18 cellular contexts compared by ENCODE assay signal in the genomic region with DNA sequence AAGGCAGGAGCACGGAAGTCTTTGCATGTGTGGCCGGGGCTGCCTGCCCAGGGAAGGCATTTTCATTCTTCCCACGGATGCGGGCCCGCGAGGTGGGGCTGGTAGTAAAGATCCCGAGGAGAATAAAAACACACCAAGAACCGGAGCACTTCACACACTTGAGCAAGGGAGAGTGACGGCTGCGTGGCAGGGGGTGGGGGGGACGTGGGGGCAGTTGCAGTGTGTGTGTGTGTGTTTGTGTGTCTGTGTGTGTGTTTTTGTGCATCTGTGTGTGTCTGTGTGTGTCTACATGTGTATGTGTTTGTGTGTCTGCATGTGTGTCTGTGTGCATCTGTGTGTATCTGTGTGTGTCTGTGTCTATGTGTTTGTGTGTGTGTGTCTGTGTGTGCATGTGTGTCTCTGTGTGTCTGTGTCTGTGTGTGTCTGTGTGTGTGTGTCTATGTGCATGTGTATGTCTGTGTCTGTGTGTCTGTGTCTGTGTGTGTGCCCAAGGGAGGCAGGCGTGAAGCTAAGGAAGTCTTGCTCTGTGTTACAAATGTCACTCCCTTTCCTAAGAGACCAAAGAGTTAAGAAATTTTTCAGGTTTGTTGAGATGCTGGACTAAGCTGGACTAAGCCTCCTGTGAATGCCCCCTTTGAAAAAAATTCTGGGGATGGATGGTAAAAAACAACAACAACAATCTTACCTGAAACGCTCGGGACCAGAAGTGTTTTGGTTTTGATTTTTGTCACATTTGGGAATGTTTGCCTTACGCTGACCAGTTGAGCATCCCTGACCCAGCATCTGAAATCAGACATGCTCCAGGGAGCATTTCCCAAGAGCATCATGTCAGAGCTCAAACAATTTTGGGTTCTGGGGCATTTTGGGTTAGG. TPM values are rescaled to one million over a fixed set of nuclear protein-coding genes. Genes with fewer than 3 reads are reported as not detected.
DNase-seq lines count a peak whose midpoint lies in the region; ATAC-seq and TF ChIP-seq lines count a peak whose summit lies in the region.
"Had no signal": no experiment of that assay in that cellular context is flagged by ENCODE, and none has a peak within 500 bp of the region (broad histone marks: within the 10 kb centered on the region; RNA-seq: fewer than 3 reads in every experiment).

No MANE protein-coding gene starts in this region.

- BruUV-seq in mammary epithelial cell (replicated peaks; lab: Mats Ljungman, UMichigan) (no TSS peak), MCF 10A (replicated peaks; lab: Mats Ljungman, UMichigan) (no TSS peak)

- H3K36me3 Mint-ChIP-seq in MCF 10A (ENCODE audit: insufficient read depth, unreplicated experiment) (no peaks in the 10 kb centered on the region), memory B cell (no peaks in the 10 kb centered on the region)
- no peaks in the 10 kb centered on the region for H3K36me3 Mint-ChIP-seq in activated naive CD8-positive, alpha-beta T cell treated with anti-CD3 and anti-CD28 coated beads, Interleukin-2, amount 10 ng/mL, durations not matched to agents 7 days and 5 days

- DNase-seq in mammary epithelial cell (no peak), MCF 10A (ENCODE audit: unreplicated experiment) (no peak), memory B cell (ENCODE audit: low spot score in 2 of 2) (no peak), GM19238 (ENCODE audit: insufficient read length, low spot score) (no peak), NCI-H1436 (lab: John Stamatoyannopoulos, UW) (no peak), NCI-H1436 treated with DMSO at 0.1 percent for 48 hours (lab: John Stamatoyannopoulos, UW) (no peak)
- DNase-seq in activated naive CD8-positive, alpha-beta T cell treated with anti-CD3 and anti-CD28 coated beads, Interleukin-2, amount 10 ng/mL, durations not matched to agents 7 days and 5 days, result no peak
- DNase-seq: aorta, dorsolateral prefrontal cortex, H7, lower lobe of right lung, NCI-H2029 treated with DMSO at 0.1 percent for 48 hours had no signal

- no peak for TF ChIP-seq CTCF in mammary epithelial cell (conservative IDR thresholded peaks at IDR 0.05 in 1 of 2, IDR thresholded peaks at IDR 0.05 in 1 of 2; ENCODE audit: extremely low read depth in 1 of 2, insufficient read depth in 1 of 2, low read depth in 1 of 2, low read length in 2 of 2)
- no peak for TF ChIP-seq CTCF in MCF 10A (IDR thresholded peaks at IDR 0.05; ENCODE audit: unreplicated experiment)

- H3K27ac Mint-ChIP-seq in MCF 10A (ENCODE audit: low read depth, unreplicated experiment) (no peak overlapping the region), memory B cell (peak overlapping the region; percentile 10)
- no peak overlapping the region for H3K27ac Mint-ChIP-seq in activated naive CD8-positive, alpha-beta T cell treated with anti-CD3 and anti-CD28 coated beads, Interleukin-2, amount 10 ng/mL, durations not matched to agents 7 days and 5 days
- H3K27ac Mint-ChIP-seq: activated T-cell treated with anti-CD3 and anti-CD28 coated beads, Interleukin-2, amount 50 U/mL, for 72 hours had no signal

- H4K20me1 ChIP-seq in mammary epithelial cell (ENCODE audit: insufficient read depth, low read length), result no peaks in the 10 kb centered on the region

- H2AFZ ChIP-seq in mammary epithelial cell (ENCODE audit: low read depth, low read length), result peak overlapping the region; percentile 14

- H3K79me2 ChIP-seq in mammary epithelial cell (ENCODE audit: insufficient read depth, low read length), result no peaks in the 10 kb centered on the region

- no peak for ATAC-seq in activated naive CD8-positive, alpha-beta T cell treated with anti-CD3 and anti-CD28 coated beads, Interleukin-2, amount 10 ng/mL, durations not matched to agents 7 days and 5 days (ENCODE audit: low read depth)
- ATAC-seq in memory B cell (ENCODE audit: low read depth) (no peak), HG03457 (IDR thresholded peaks at IDR 0.05; ENCODE audit: unreplicated experiment) (no peak)
- ATAC-seq: activated T-cell treated with anti-CD3 and anti-CD28 coated beads, Interleukin-2, amount 50 U/mL, for 72 hours; lower lobe of right lung; right cardiac atrium had no signal

- H3K9ac ChIP-seq in mammary epithelial cell (ENCODE audit: insufficient read depth, low read length), result no peak overlapping the region

- no peaks in the 10 kb centered on the region for H3K27me3 ChIP-seq in mammary epithelial cell (ENCODE audit: insufficient read depth, low read length)
- H3K27me3 ChIP-seq: dorsolateral prefrontal cortex, vagina had no signal

- peaks cover 28% of the 10 kb centered on the region for H3K4me1 ChIP-seq in mammary epithelial cell (ENCODE audit: insufficient read depth, low read length)
- H3K4me1 ChIP-seq: lower lobe of right lung had no signal

- CTCF ChIA-PET in mammary epithelial cell (lab: Charles Lee; ENCODE audit: low non-redundant PET), result no interaction called here
- CTCF ChIA-PET in MCF 10A (lab: Yijun Ruan, JAX), result no interaction called here

- H3K27me3 Mint-ChIP-seq in MCF 10A (ENCODE audit: insufficient read depth, unreplicated experiment) (no peaks in the 10 kb centered on the region), memory B cell (peaks cover 13% of the 10 kb centered on the region)
- H3K27me3 Mint-ChIP-seq in activated naive CD8-positive, alpha-beta T cell treated with anti-CD3 and anti-CD28 coated beads, Interleukin-2, amount 10 ng/mL, durations not matched to agents 7 days and 5 days, result peaks cover 4% of the 10 kb centered on the region

- no peaks in the 10 kb centered on the region for H3K9me3 ChIP-seq in mammary epithelial cell (replicated peaks; ENCODE audit: insufficient read depth, low read length)
- H3K9me3 ChIP-seq: lower lobe of right lung, vagina had no signal

- H3K36me3 ChIP-seq in mammary epithelial cell (ENCODE audit: insufficient read depth, low read length), result no peaks in the 10 kb centered on the region
- H3K36me3 ChIP-seq: lower lobe of right lung, vagina had no signal

- in situ Hi-C loops in mammary epithelial cell (cut with MboI; ENCODE audit: low sequenced_read_pairs in 2 of 2), result no loop called here

- H3K4me2 ChIP-seq in mammary epithelial cell (ENCODE audit: insufficient read depth, low read depth, low read length), result no peak overlapping the region

- no peak overlapping the region for H3K4me3 ChIP-seq in mammary epithelial cell (replicated peaks in 1 of 3; ENCODE audit: insufficient read depth in 1 of 3, low read depth in 2 of 3, low read length in 3 of 3)
- H3K4me3 ChIP-seq: lower lobe of right lung, vagina had no signal

- peaks cover 9% of the 10 kb centered on the region for H3K4me1 Mint-ChIP-seq in MCF 10A (ENCODE audit: insufficient read depth, unreplicated experiment)
- H3K4me1 Mint-ChIP-seq in activated naive CD8-positive, alpha-beta T cell treated with anti-CD3 and anti-CD28 coated beads, Interleukin-2, amount 10 ng/mL, durations not matched to agents 7 days and 5 days, result peaks cover 1% of the 10 kb centered on the region
- H3K4me1 Mint-ChIP-seq in memory B cell, result peaks cover 7% of the 10 kb centered on the region
- H3K4me1 Mint-ChIP-seq: neural crest cell had no signal

- no peak overlapping the region for H3K27ac ChIP-seq in mammary epithelial cell (ENCODE audit: insufficient read depth, low read depth, low read length)
- H3K27ac ChIP-seq: dorsolateral prefrontal cortex, HL-60, lower lobe of right lung had no signal

- intact Hi-C loops in mammary epithelial cell (cut with micrococcal nuclease) (loop anchor here (5.0 kb wide), 1 partner anchor 92 kb away; no protein-coding TSS in a partner anchor), MCF 10A (cut with micrococcal nuclease) (no loop called here)

- H3K9me3 Mint-ChIP-seq in MCF 10A (ENCODE audit: unreplicated experiment), result no peaks in the 10 kb centered on the region
- H3K9me3 Mint-ChIP-seq in activated naive CD8-positive, alpha-beta T cell treated with anti-CD3 and anti-CD28 coated beads, Interleukin-2, amount 10 ng/mL, durations not matched to agents 7 days and 5 days, result peaks cover 12% of the 10 kb centered on the region
- H3K9me3 Mint-ChIP-seq in memory B cell, result peaks cover 2% of the 10 kb centered on the region

- POLR2A ChIA-PET in MCF 10A (lab: Yijun Ruan, JAX), result no interaction called here
- POLR2A ChIA-PET in activated naive CD8-positive, alpha-beta T cell treated with anti-CD3 and anti-CD28 coated beads, Interleukin-2, amount 10 ng/mL, durations not matched to agents 7 days and 5 days (lab: Charles Lee), result no interaction called here

- WGBS in mammary epithelial cell (ENCODE audit: low coverage, missing lambda C conversion rate), result 71% methylated on average over 15 of the region's 15 CpGs

- dilution Hi-C loops in mammary epithelial cell (cut with HindIII; ENCODE audit: low sequenced_read_pairs), result loop anchor here (5.0 kb wide), 2 partner anchors 43 to 73 kb away; no protein-coding TSS in a partner anchor

- H3K4me3 Mint-ChIP-seq in MCF 10A (ENCODE audit: unreplicated experiment), result no peak overlapping the region
- H3K4me3 Mint-ChIP-seq in activated naive CD8-positive, alpha-beta T cell treated with anti-CD3 and anti-CD28 coated beads, Interleukin-2, amount 10 ng/mL, durations not matched to agents 7 days and 5 days, result peak overlapping the region; percentile 28
- H3K4me3 Mint-ChIP-seq in memory B cell, result no peak overlapping the region
- H3K4me3 Mint-ChIP-seq: neural crest cell had no signal

RNA-seq across cellular contexts. Expression of gene ZNF469, which starts 48.9 kb away (rescaled TPM):
- total RNA-seq in mammary epithelial cell (1 to 10 TPM in 1 of 2 donors, under 1 TPM in 1; 0.14 to 3.2 TPM), MCF 10A (2022) (not detected in 2 replicates)
- polyA plus RNA-seq in mammary epithelial cell, result 0.05 TPM
- polyA minus RNA-seq in mammary epithelial cell, result 0.05 TPM
- 1 to 10 TPM; 1.1 to 1.2 TPM for total RNA-seq in activated naive CD8-positive, alpha-beta T cell treated with anti-CD3 and anti-CD28 coated beads, Interleukin-2, amount 10 ng/mL, durations not matched to agents 7 days and 5 days
